ENCODE assay signal across 24 cellular contexts in the genomic region with DNA sequence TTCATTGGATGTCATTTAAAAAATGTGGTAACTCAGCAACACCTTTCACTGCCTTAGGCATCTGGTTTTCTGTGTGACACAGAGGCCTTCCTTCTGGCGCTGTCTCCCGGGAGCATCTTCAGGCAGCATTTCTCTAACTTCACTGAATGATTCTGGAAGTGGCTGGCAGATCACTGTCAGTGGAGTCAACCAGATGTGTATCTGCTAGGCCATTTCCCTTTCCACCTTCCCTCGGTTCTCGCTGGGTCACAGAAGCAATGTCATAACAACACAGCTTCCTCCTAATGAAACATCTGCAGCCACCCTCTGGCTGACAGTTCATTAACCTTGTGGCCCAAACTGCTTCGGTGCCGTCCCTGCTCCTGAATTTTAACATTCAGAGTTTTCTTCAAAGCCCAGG.
"Had no signal": no experiment of that assay in that cellular context is flagged by ENCODE, and none has a peak within 500 bp of the region (broad histone marks: within the 10 kb centered on the region; RNA-seq: fewer than 3 reads in every experiment).

No MANE protein-coding gene starts in this region.

- ATAC-seq: effector memory CD8-positive, alpha-beta T cell; esophagus mucosa; gastrocnemius medialis; naive thymus-derived CD8-positive, alpha-beta T cell had no signal

- H3K9me3 ChIP-seq: gastrocnemius medialis, left ventricle myocardium inferior, neutrophil, ovary, prostate gland, thoracic aorta, upper lobe of left lung had no signal

- H3K27ac ChIP-seq: dorsolateral prefrontal cortex, gastrocnemius medialis, left ventricle myocardium inferior, neutrophil, ovary, prostate gland, thoracic aorta, upper lobe of left lung had no signal

- H3K36me3 ChIP-seq: gastrocnemius medialis, left ventricle myocardium inferior, neutrophil, ovary, prostate gland, thoracic aorta, upper lobe of left lung had no signal

- DNase-seq: activated CD4-positive, alpha-beta T cell treated with anti-CD3 and anti-CD28 coated beads for 4 hours; activated CD4-positive, alpha-beta T cell treated with anti-CD3 and anti-CD28 coated beads, Interleukin-2, amount 50 U/mL, for 48 hours; activated CD4-positive, CD25-positive, alpha-beta regulatory T cell; activated naive CD4-positive, alpha-beta T cell treated with Interleukin-2 at 50 U/mL for 16 hours; activated naive CD8-positive, alpha-beta T cell treated with anti-CD3 and anti-CD28 coated beads for 36 hours; activated T-cell treated with anti-CD3 and anti-CD28 coated beads, Interleukin-2, amount 50 U/mL, for 48 hours; dorsolateral prefrontal cortex; effector memory CD8-positive, alpha-beta T cell; gastrocnemius medialis; hippocampal formation; kidney glomerular epithelial cell; left ventricle myocardium inferior; naive thymus-derived CD8-positive, alpha-beta T cell; ovary; stimulated activated CD4-positive, alpha-beta T cell treated with anti-CD3 and anti-CD28 coated beads, Interleukin-4, amount 100 ng/mL, for 1 hour; stimulated activated naive CD4-positive, alpha-beta T cell; T1000; upper lobe of left lung had no signal

- H3K27me3 ChIP-seq: gastrocnemius medialis, neutrophil, ovary, upper lobe of left lung had no signal

- H3K27ac Mint-ChIP-seq: activated naive CD8-positive, alpha-beta T cell treated with anti-CD3 and anti-CD28 coated beads for 36 hours; effector memory CD8-positive, alpha-beta T cell; mesothelial cell of epicardium; naive thymus-derived CD8-positive, alpha-beta T cell had no signal

- H3K36me3 Mint-ChIP-seq: activated naive CD8-positive, alpha-beta T cell treated with anti-CD3 and anti-CD28 coated beads for 36 hours; mesothelial cell of epicardium; naive thymus-derived CD8-positive, alpha-beta T cell had no signal

- H3K9me3 Mint-ChIP-seq: activated naive CD8-positive, alpha-beta T cell treated with anti-CD3 and anti-CD28 coated beads for 36 hours; central memory CD8-positive, alpha-beta T cell; effector memory CD8-positive, alpha-beta T cell; mesothelial cell of epicardium; naive thymus-derived CD8-positive, alpha-beta T cell had no signal

- H3K4me1 Mint-ChIP-seq: activated naive CD8-positive, alpha-beta T cell treated with anti-CD3 and anti-CD28 coated beads for 36 hours; central memory CD8-positive, alpha-beta T cell; naive thymus-derived CD8-positive, alpha-beta T cell had no signal

- H3K4me1 ChIP-seq: gastrocnemius medialis, left ventricle myocardium inferior, prostate gland had no signal

- H3K4me3 Mint-ChIP-seq: activated naive CD8-positive, alpha-beta T cell treated with anti-CD3 and anti-CD28 coated beads for 36 hours; central memory CD8-positive, alpha-beta T cell; effector memory CD8-positive, alpha-beta T cell; mesothelial cell of epicardium; naive thymus-derived CD8-positive, alpha-beta T cell had no signal

- H3K4me3 ChIP-seq: dorsolateral prefrontal cortex, gastrocnemius medialis, left ventricle myocardium inferior, ovary, prostate gland, thoracic aorta, upper lobe of left lung had no signal
